Comparison of ENCODE assay signal across 17 cellular contexts in genomic region chr6:25692472-25692871, GRCh38. TPM values are rescaled to one million over a fixed set of nuclear protein-coding genes. Genes with fewer than 3 reads are reported as not detected.
DNase-seq lines count a peak whose midpoint lies in the region; ATAC-seq and TF ChIP-seq lines count a peak whose summit lies in the region.
"Had no signal": no experiment of that assay in that cellular context is flagged by ENCODE, and none has a peak within 500 bp of the region (broad histone marks: within the 10 kb centered on the region; RNA-seq: fewer than 3 reads in every experiment).

No MANE protein-coding gene starts in this region.

- POLR2A ChIA-PET in activated CD8-positive, alpha-beta T cell treated with anti-CD3 and anti-CD28 coated beads for 36 hours (lab: Charles Lee), result no interaction called here

- H3K4me1 ChIP-seq in NT2/D1 (ENCODE audit: insufficient read depth, insufficient read length) (no peaks in the 10 kb centered on the region), iPS-18a (ENCODE audit: control insufficient read depth, low read depth, low read length) (peaks cover 12% of the 10 kb centered on the region)

- intact Hi-C loops in activated CD8-positive, alpha-beta T cell treated with anti-CD3 and anti-CD28 coated beads for 36 hours (cut with micrococcal nuclease), result no loop called here

- no peak for TF ChIP-seq CTCF in neural crest cell (conservative IDR thresholded peaks at IDR 0.05)
- no peak for TF ChIP-seq CTCF in activated CD8-positive, alpha-beta T cell treated with anti-CD3 and anti-CD28 coated beads for 36 hours (IDR thresholded peaks at IDR 0.05)

- DNase-seq in NT2/D1 (ENCODE audit: low read depth, low spot score) (peak; percentile 22), neural crest cell (ENCODE audit: low read depth, low spot score) (no peak)
- no peak for DNase-seq in activated CD8-positive, alpha-beta T cell treated with anti-CD3 and anti-CD28 coated beads for 36 hours
- DNase-seq in stimulated activated CD4-positive, alpha-beta T cell treated with anti-CD3 and anti-CD28 coated beads, Interleukin-4, amount 100 ng/mL, for 1 hour, result no peak
- DNase-seq: COR-L47, DMS153, NCI-H1048, NCI-H2107, NCI-H345, NCI-H69, Right ventricle myocardium superior, SK-N-SH had no signal

- H3K27me3 Mint-ChIP-seq in neural crest cell (ENCODE audit: low read depth), result no peaks in the 10 kb centered on the region
- peaks cover 16% of the 10 kb centered on the region for H3K27me3 Mint-ChIP-seq in activated CD8-positive, alpha-beta T cell treated with anti-CD3 and anti-CD28 coated beads for 36 hours

- H3K9me3 Mint-ChIP-seq in neural crest cell, result no peaks in the 10 kb centered on the region
- H3K9me3 Mint-ChIP-seq in activated CD8-positive, alpha-beta T cell treated with anti-CD3 and anti-CD28 coated beads for 36 hours, result no peaks in the 10 kb centered on the region
- H3K9me3 Mint-ChIP-seq: CD14-positive monocyte had no signal

- H3K4me1 Mint-ChIP-seq in neural crest cell, result no peaks in the 10 kb centered on the region
- H3K4me1 Mint-ChIP-seq in activated CD8-positive, alpha-beta T cell treated with anti-CD3 and anti-CD28 coated beads for 36 hours (ENCODE audit: low read depth), result no peaks in the 10 kb centered on the region

- CTCF ChIA-PET in activated CD8-positive, alpha-beta T cell treated with anti-CD3 and anti-CD28 coated beads for 36 hours (lab: Charles Lee), result no interaction called here

- no peak for ATAC-seq in HG03135 (IDR thresholded peaks at IDR 0.05; ENCODE audit: unreplicated experiment)
- ATAC-seq in activated CD8-positive, alpha-beta T cell treated with anti-CD3 and anti-CD28 coated beads for 36 hours, result no peak
- ATAC-seq in GM19395 (IDR thresholded peaks at IDR 0.05; ENCODE audit: unreplicated experiment), result no peak
- ATAC-seq: K562 had no signal

- no peak overlapping the region for H3K4me3 ChIP-seq in NT2/D1 (ENCODE audit: insufficient read length, low read depth)
- peak overlapping the region; percentile 5 for H3K4me3 ChIP-seq in iPS-18a (ENCODE audit: low read length)
- H3K4me3 ChIP-seq: K562 had no signal

- H3K27ac ChIP-seq in iPS-18a (ENCODE audit: low read length), result no peak overlapping the region

- peak overlapping the region; percentile 43 for H3K27ac Mint-ChIP-seq in neural crest cell (ENCODE audit: unreplicated experiment)
- no peak overlapping the region for H3K27ac Mint-ChIP-seq in activated CD8-positive, alpha-beta T cell treated with anti-CD3 and anti-CD28 coated beads for 36 hours
- H3K27ac Mint-ChIP-seq: CD14-positive monocyte had no signal

- H3K27me3 ChIP-seq in NT2/D1 (ENCODE audit: insufficient read depth, insufficient read length), result no peaks in the 10 kb centered on the region
- H3K27me3 ChIP-seq in iPS-18a (ENCODE audit: control insufficient read depth, insufficient read depth, low read length), result no peaks in the 10 kb centered on the region

- no peak overlapping the region for H3K9ac ChIP-seq in NT2/D1 (ENCODE audit: insufficient read length, low read depth)
- H3K9ac ChIP-seq in iPS-18a (ENCODE audit: low read length), result no peak overlapping the region
- H3K9ac ChIP-seq: SK-N-SH had no signal

- H3K36me3 Mint-ChIP-seq in neural crest cell (ENCODE audit: low read depth), result no peaks in the 10 kb centered on the region
- no peaks in the 10 kb centered on the region for H3K36me3 Mint-ChIP-seq in activated CD8-positive, alpha-beta T cell treated with anti-CD3 and anti-CD28 coated beads for 36 hours (ENCODE audit: low read depth)
- H3K36me3 Mint-ChIP-seq: CD14-positive monocyte had no signal

- H3K36me3 ChIP-seq in NT2/D1 (ENCODE audit: insufficient read depth, insufficient read length, low read length) (no peaks in the 10 kb centered on the region), iPS-18a (ENCODE audit: control insufficient read depth, low read depth, low read length) (no peaks in the 10 kb centered on the region)

- H3K4me3 Mint-ChIP-seq in neural crest cell, result no peak overlapping the region
- no peak overlapping the region for H3K4me3 Mint-ChIP-seq in activated CD8-positive, alpha-beta T cell treated with anti-CD3 and anti-CD28 coated beads for 36 hours
- H3K4me3 Mint-ChIP-seq: CD14-positive monocyte had no signal

- H3K9me3 ChIP-seq in NT2/D1 (ENCODE audit: insufficient read depth, low read length), result no peaks in the 10 kb centered on the region
- no peaks in the 10 kb centered on the region for H3K9me3 ChIP-seq in iPS-18a (ENCODE audit: control insufficient read depth, low read depth, low read length)
- H3K9me3 ChIP-seq: SK-N-SH had no signal

RNA-seq across cellular contexts. Expression of gene SCGN, which starts 40.5 kb away (rescaled TPM):
- not detected in 2 replicates for total RNA-seq in neural crest cell
- total RNA-seq in activated CD8-positive, alpha-beta T cell treated with anti-CD3 and anti-CD28 coated beads for 36 hours, result not detected
- total RNA-seq: K562 had no signal
